Comparison of ENCODE assay signal across 8 cellular contexts in the genomic region with DNA sequence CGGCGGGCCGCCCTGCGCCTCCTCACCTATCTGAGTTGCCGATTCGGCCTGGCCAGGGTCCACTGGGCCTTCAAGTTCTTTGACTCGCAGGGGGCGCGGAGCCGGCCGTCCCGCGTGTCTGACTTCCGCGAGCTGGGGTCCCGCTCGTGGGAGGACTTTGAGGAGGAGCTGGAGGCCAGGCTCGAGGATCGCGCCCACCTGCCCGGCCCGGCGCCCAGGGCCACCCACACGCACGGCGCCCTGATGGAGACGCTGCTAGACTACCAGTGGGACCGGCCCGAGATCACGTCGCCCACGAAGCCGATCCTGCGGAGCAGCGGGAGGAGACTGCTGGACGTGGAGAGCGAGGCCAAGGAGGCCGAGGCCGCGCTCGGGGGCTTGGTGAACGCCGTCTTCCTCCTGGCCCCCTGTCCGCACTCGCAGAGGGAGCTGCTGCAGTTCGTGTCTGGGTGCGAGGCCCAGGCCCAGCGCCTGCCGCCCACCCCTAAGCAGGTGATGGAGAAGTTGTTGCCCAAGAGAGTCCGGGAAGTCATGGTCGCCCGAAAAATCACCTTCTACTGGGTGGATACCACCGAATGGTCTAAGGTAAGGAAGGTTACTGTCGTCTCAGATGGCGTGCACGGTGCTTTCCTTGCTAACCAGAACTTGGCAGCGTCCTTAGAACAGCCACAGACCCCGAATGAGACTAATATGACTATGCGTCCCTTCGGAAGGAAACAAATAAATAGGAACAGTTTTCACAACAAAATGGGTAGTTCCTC. TPM values are rescaled to one million over a fixed set of nuclear protein-coding genes. Genes with fewer than 3 reads are reported as not detected.
DNase-seq lines count a peak whose midpoint lies in the region; ATAC-seq and TF ChIP-seq lines count a peak whose summit lies in the region.

No MANE protein-coding gene starts in this region.

- no peaks in the 10 kb centered on the region for H3K36me3 Mint-ChIP-seq in CD4-positive, CD25-positive, alpha-beta regulatory T cell
- peaks cover 22% of the 10 kb centered on the region for H3K36me3 Mint-ChIP-seq in WTC11

- H3K27me3 Mint-ChIP-seq in CD4-positive, CD25-positive, alpha-beta regulatory T cell, result peaks cover 18% of the 10 kb centered on the region
- H3K27me3 Mint-ChIP-seq in WTC11 (ENCODE audit: low read depth), result no peaks in the 10 kb centered on the region

- ATAC-seq in CD4-positive, CD25-positive, alpha-beta regulatory T cell (ENCODE audit: low read depth in 2 of 2), result no peak
- ATAC-seq in HG03432 (IDR thresholded peaks at IDR 0.05; ENCODE audit: unreplicated experiment) (peak; percentile 32), WTC11 (0 out of 2 replicates have a peak, but pooled peaks have one; percentile 3), psoas muscle (peak in 1 of 4 donors; percentile 5)

- peak overlapping the region; percentile 88 to 91 (median 90) for H3K4me3 Mint-ChIP-seq in CD4-positive, CD25-positive, alpha-beta regulatory T cell
- H3K4me3 Mint-ChIP-seq in WTC11, result peak overlapping the region; percentile 96

- peaks cover 9% of the 10 kb centered on the region for H3K4me1 ChIP-seq in CD4-positive, CD25-positive, alpha-beta regulatory T cell (ENCODE audit: control insufficient read depth, insufficient read depth, low read length, poor library complexity, severe bottlenecking)
- H3K4me1 ChIP-seq in psoas muscle, result no peaks in the 10 kb centered on the region

- H3K36me3 ChIP-seq in CD4-positive, CD25-positive, alpha-beta regulatory T cell (ENCODE audit: control insufficient read depth, insufficient read depth, low read length), result no peaks in the 10 kb centered on the region
- H3K36me3 ChIP-seq in psoas muscle (ENCODE audit: insufficient read depth in 1 of 2, low read depth in 1 of 2), result no peaks in the 10 kb centered on the region

- H3K27ac Mint-ChIP-seq in CD4-positive, CD25-positive, alpha-beta regulatory T cell, result peak overlapping the region in 2 of 3 donors; percentile 12 to 74
- peak overlapping the region; percentile 90 for H3K27ac Mint-ChIP-seq in WTC11

- TF ChIP-seq CTCF in WTC11 (IDR thresholded peaks at IDR 0.05) (no peak), psoas muscle (IDR thresholded peaks at IDR 0.05) (no peak)

- intact Hi-C loops in psoas muscle (cut with DNase I), result no loop called here

- POLR2A ChIA-PET in WTC11 (lab: Charles Lee), result interaction anchor here (0.7 to 1.7 kb wide), 5 partner anchors 10 to 84 kb away, joined by 3 to 9 read pairs (median 4); no protein-coding TSS in a partner anchor

- H3K9me3 ChIP-seq in CD4-positive, CD25-positive, alpha-beta regulatory T cell (ENCODE audit: control insufficient read depth in 2 of 2, low read length in 2 of 2), result no peaks in the 10 kb centered on the region
- no peaks in the 10 kb centered on the region for H3K9me3 ChIP-seq in psoas muscle

- peak overlapping the region; percentile 90 for H3K4me3 ChIP-seq in CD4-positive, CD25-positive, alpha-beta regulatory T cell (ENCODE audit: low read depth, low read length)
- peak overlapping the region; percentile 75 for H3K4me3 ChIP-seq in psoas muscle

- H3K9me3 Mint-ChIP-seq in CD4-positive, CD25-positive, alpha-beta regulatory T cell, result no peaks in the 10 kb centered on the region
- H3K9me3 Mint-ChIP-seq in WTC11, result no peaks in the 10 kb centered on the region

- peaks cover 11 to 31% (median 20%) of the 10 kb centered on the region in 4 donors for H3K4me1 Mint-ChIP-seq in CD4-positive, CD25-positive, alpha-beta regulatory T cell
- H3K4me1 Mint-ChIP-seq in WTC11, result peaks cover 29% of the 10 kb centered on the region

- CTCF ChIA-PET in WTC11 (lab: Charles Lee), result interaction anchor here (0.6 to 2.3 kb wide), 18 partner anchors 12 to 1381 kb away, joined by 3 to 22 read pairs (median 4); a partner anchor contains a TSS

- peak in 1 of 3 donors; percentile 34 for DNase-seq in CD4-positive, CD25-positive, alpha-beta regulatory T cell
- peak; percentile 44 for DNase-seq in WTC11 (ENCODE audit: low spot score)
- DNase-seq in foreskin melanocyte, result peak; percentile 21
- no peak for DNase-seq in psoas muscle
- DNase-seq in Kasumi-1 (lab: John Stamatoyannopoulos, UW), result no peak
- no peak for DNase-seq in NCI-H2107 (lab: John Stamatoyannopoulos, UW)

- peaks cover 5% of the 10 kb centered on the region for H3K27me3 ChIP-seq in CD4-positive, CD25-positive, alpha-beta regulatory T cell (ENCODE audit: control insufficient read depth, insufficient read depth, low read length)
- no peaks in the 10 kb centered on the region for H3K27me3 ChIP-seq in psoas muscle (ENCODE audit: insufficient read depth in 3 of 3, low read length in 2 of 3)

- 0 to 1% (median 1%) methylated on average over 45 to 60 of the region's 60 CpGs for WGBS in psoas muscle, 3 donors

- peak; percentile 10 for TF ChIP-seq POLR2A in GM19193 (IDR thresholded peaks at IDR 0.05; ENCODE audit: extremely low read depth, insufficient read depth, insufficient read length)

- H3K27ac ChIP-seq in CD4-positive, CD25-positive, alpha-beta regulatory T cell (ENCODE audit: insufficient read depth, low read length, poor library complexity, severe bottlenecking), result no peak overlapping the region
- no peak overlapping the region for H3K27ac ChIP-seq in psoas muscle

TF ChIP-seq in WTC11, 78 proteins besides CTCF, POLR2A, EP300 and RAD21 (continues in another document):
- TF ChIP-seq ATF1 (CRISPR knock-in tag; IDR thresholded peaks at IDR 0.05) (peak; percentile 11; the same call in 1 of the 2 replicates), CREB1 (CRISPR knock-in tag; IDR thresholded peaks at IDR 0.05) (peak; percentile 43; the same call in 1 of the 2 replicates), ZNF219 (CRISPR knock-in tag; IDR thresholded peaks at IDR 0.05; ENCODE audit: borderline replicate concordance) (no peak; the same call in 1 of the 2 replicates), OVOL2 (CRISPR knock-in tag; IDR thresholded peaks at IDR 0.05; ENCODE audit: borderline replicate concordance) (no peak), RORB (CRISPR knock-in tag; IDR thresholded peaks at IDR 0.05) (no peak), FOXJ3 (CRISPR knock-in tag; IDR thresholded peaks at IDR 0.05; ENCODE audit: borderline replicate concordance) (no peak), TEAD1 (CRISPR knock-in tag; IDR thresholded peaks at IDR 0.05) (no peak; the same call in 1 of the 2 replicates)
- TF ChIP-seq, protein P1, sequence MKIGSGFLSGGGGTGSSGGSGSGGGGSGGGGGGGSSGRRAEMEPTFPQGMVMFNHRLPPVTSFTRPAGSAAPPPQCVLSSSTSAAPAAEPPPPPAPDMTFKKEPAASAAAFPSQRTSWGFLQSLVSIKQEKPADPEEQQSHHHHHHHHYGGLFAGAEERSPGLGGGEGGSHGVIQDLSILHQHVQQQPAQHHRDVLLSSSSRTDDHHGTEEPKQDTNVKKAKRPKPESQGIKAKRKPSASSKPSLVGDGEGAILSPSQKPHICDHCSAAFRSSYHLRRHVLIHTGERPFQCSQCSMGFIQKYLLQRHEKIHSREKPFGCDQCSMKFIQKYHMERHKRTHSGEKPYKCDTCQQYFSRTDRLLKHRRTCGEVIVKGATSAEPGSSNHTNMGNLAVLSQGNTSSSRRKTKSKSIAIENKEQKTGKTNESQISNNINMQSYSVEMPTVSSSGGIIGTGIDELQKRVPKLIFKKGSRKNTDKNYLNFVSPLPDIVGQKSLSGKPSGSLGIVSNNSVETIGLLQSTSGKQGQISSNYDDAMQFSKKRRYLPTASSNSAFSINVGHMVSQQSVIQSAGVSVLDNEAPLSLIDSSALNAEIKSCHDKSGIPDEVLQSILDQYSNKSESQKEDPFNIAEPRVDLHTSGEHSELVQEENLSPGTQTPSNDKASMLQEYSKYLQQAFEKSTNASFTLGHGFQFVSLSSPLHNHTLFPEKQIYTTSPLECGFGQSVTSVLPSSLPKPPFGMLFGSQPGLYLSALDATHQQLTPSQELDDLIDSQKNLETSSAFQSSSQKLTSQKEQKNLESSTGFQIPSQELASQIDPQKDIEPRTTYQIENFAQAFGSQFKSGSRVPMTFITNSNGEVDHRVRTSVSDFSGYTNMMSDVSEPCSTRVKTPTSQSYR (CRISPR knock-in tag; IDR thresholded peaks at IDR 0.05), result no peak
- TF ChIP-seq, protein P2, sequence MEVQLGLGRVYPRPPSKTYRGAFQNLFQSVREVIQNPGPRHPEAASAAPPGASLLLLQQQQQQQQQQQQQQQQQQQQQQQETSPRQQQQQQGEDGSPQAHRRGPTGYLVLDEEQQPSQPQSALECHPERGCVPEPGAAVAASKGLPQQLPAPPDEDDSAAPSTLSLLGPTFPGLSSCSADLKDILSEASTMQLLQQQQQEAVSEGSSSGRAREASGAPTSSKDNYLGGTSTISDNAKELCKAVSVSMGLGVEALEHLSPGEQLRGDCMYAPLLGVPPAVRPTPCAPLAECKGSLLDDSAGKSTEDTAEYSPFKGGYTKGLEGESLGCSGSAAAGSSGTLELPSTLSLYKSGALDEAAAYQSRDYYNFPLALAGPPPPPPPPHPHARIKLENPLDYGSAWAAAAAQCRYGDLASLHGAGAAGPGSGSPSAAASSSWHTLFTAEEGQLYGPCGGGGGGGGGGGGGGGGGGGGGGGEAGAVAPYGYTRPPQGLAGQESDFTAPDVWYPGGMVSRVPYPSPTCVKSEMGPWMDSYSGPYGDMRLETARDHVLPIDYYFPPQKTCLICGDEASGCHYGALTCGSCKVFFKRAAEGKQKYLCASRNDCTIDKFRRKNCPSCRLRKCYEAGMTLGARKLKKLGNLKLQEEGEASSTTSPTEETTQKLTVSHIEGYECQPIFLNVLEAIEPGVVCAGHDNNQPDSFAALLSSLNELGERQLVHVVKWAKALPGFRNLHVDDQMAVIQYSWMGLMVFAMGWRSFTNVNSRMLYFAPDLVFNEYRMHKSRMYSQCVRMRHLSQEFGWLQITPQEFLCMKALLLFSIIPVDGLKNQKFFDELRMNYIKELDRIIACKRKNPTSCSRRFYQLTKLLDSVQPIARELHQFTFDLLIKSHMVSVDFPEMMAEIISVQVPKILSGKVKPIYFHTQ (CRISPR knock-in tag; IDR thresholded peaks at IDR 0.05), result no peak

RNA-seq across cellular contexts. Expression of a gene that starts 0.6 kb away (rescaled TPM):
- 0.30 TPM for total RNA-seq in CD4-positive, CD25-positive, alpha-beta regulatory T cell
- polyA plus RNA-seq in CD4-positive, CD25-positive, alpha-beta regulatory T cell, result under 1 TPM; 0.09 to 0.41 (median 0.20) TPM
- total RNA-seq in WTC11 (2021), result 33.7 to 37.4 TPM (median 33.8 TPM) in 3 replicates
- total RNA-seq in psoas muscle, result under 1 TPM in 2 of 4 donors, not detected in 2; 0.04 TPM
- under 1 TPM in 1 of 3 donors, not detected in 2; 0.01 TPM for polyA plus RNA-seq in psoas muscle

Comparison
In these comparisons a context has a peak if more than half of its experiments do, and no peak if none do; other contexts are left out.
1. ATAC-seq: peak in HG03432 (single experiment) and WTC11 (single experiment); none in CD4-positive, CD25-positive, alpha-beta regulatory T cell (0 of 2).
2. DNase-seq: peak in WTC11 (single experiment) and foreskin melanocyte (single experiment); none in psoas muscle (0 of 2), Kasumi-1 (0 of 2) and NCI-H2107 (single experiment).
3. RNA of a gene that starts 0.6 kb away (total RNA-seq): 33.7 to 37.4 TPM in WTC11; 0.30 TPM in CD4-positive, CD25-positive, alpha-beta regulatory T cell (single experiment) and 0.04 TPM in psoas muscle; every median in the first group is over 10 times any median in the second.